ENCODE assay signal across 25 cellular contexts in genomic region chr14:35704793-35705493, GRCh38.
"Had no signal": no experiment of that assay in that cellular context is flagged by ENCODE, and none has a peak within 500 bp of the region (broad histone marks: within the 10 kb centered on the region; RNA-seq: fewer than 3 reads in every experiment).

No MANE protein-coding gene starts in this region.

- H3K9me3 ChIP-seq: esophagus muscularis mucosa, gastroesophageal sphincter, psoas muscle, spleen, suprapubic skin, thyroid gland, uterus had no signal

- FAIRE-seq: keratinocyte had no signal

- DNase-seq: effector memory CD4-positive, alpha-beta T cell; glutamatergic neuron; left colon; left ventricle myocardium superior; mesenchymal stem cell; midbrain; psoas muscle; retina; spleen; stimulated activated CD4-positive, alpha-beta T cell treated with anti-CD3 and anti-CD28 coated beads, Interleukin-15, amount 100 ng/mL, for 24 hours; stimulated activated CD4-positive, alpha-beta T cell treated with anti-CD3 and anti-CD28 coated beads, Interleukin-1b, Interleukin-23, amount 100 ng/mL, for 48 hours; stimulated activated CD4-positive, alpha-beta T cell treated with anti-CD3 and anti-CD28 coated beads, Interleukin-4, amount 100 ng/mL, for 24 hours; stimulated activated naive B cell treated with anti-CD40 and anti-IgM and Interleukin-4, amounts not matched to agents 10 μg/mL and 1 μg/mL and 100 μg/mL, for 72 hours; thyroid gland; uterus had no signal

- H3K4me3 ChIP-seq: coronary artery, esophagus muscularis mucosa, gastroesophageal sphincter, lung, psoas muscle, spleen, suprapubic skin, thyroid gland, uterus had no signal

- H3K36me3 ChIP-seq: thyroid gland, uterus had no signal

- ATAC-seq: gastroesophageal sphincter; left colon; left ventricle myocardium superior; psoas muscle; sciatic nerve; stimulated activated naive B cell treated with anti-CD40 and anti-IgM and Interleukin-4, amounts not matched to agents 10 μg/mL and 1 μg/mL and 100 μg/mL, for 72 hours had no signal

- H3K4me3 Mint-ChIP-seq: nephron; stimulated activated naive B cell treated with anti-CD40 and anti-IgM and Interleukin-4, amounts not matched to agents 10 μg/mL and 1 μg/mL and 100 μg/mL, for 72 hours; type B pancreatic cell had no signal

- H3K9me3 Mint-ChIP-seq: nephron; stimulated activated naive B cell treated with anti-CD40 and anti-IgM and Interleukin-4, amounts not matched to agents 10 μg/mL and 1 μg/mL and 100 μg/mL, for 72 hours; type B pancreatic cell had no signal

- H3K4me1 ChIP-seq: esophagus muscularis mucosa, gastroesophageal sphincter, psoas muscle, spleen, suprapubic skin, thyroid gland, uterus had no signal

- H3K27me3 ChIP-seq: esophagus muscularis mucosa, gastroesophageal sphincter, spleen, suprapubic skin, thyroid gland, uterus had no signal

- H3K27me3 Mint-ChIP-seq: stimulated activated naive B cell treated with anti-CD40 and anti-IgM and Interleukin-4, amounts not matched to agents 10 μg/mL and 1 μg/mL and 100 μg/mL, for 72 hours; type B pancreatic cell had no signal

- H3K27ac ChIP-seq: coronary artery, epithelial cell of prostate, esophagus muscularis mucosa, gastroesophageal sphincter, psoas muscle, spleen, suprapubic skin, thyroid gland, uterus had no signal

- H3K27ac Mint-ChIP-seq: nephron; stimulated activated naive B cell treated with anti-CD40 and anti-IgM and Interleukin-4, amounts not matched to agents 10 μg/mL and 1 μg/mL and 100 μg/mL, for 72 hours; type B pancreatic cell had no signal

- H3K4me1 Mint-ChIP-seq: nephron; stimulated activated naive B cell treated with anti-CD40 and anti-IgM and Interleukin-4, amounts not matched to agents 10 μg/mL and 1 μg/mL and 100 μg/mL, for 72 hours had no signal
